Comparison of ENCODE assay signal across 24 cellular contexts in the genomic region with DNA sequence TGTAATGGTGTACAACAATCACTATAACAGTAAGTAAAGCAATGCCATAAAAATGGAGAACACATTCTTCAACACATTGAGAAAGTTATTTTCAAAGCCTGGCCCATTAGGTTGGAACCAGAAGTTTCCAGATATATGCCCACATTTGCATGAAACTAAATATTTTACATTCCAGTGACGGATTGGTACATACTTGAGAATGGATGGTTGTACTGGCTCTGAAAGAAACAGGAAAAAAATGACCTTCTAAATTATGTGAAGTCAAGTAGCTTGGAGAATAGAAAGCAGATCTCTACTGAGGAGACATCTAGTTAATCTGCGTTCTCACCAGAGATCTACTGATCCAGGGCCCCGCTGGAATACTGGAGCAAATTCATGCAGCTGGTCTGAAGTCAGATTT.
DNase-seq lines count a peak whose midpoint lies in the region; FAIRE-seq and TF ChIP-seq lines count a peak whose summit lies in the region.
"Had no signal": no experiment of that assay in that cellular context is flagged by ENCODE, and none has a peak within 500 bp of the region (broad histone marks: within the 10 kb centered on the region; RNA-seq: fewer than 3 reads in every experiment).

No MANE protein-coding gene starts in this region.

- H3K9me3 Mint-ChIP-seq in astrocyte (ENCODE audit: unreplicated experiment), result peaks cover 2% of the 10 kb centered on the region
- H3K9me3 Mint-ChIP-seq: dendritic cell treated with granulocyte-macrophage colony-stimulating factor and Interleukin-4, amounts not matched to agents 40 ng/mL and 50 ng/mL, for 4 days; GM23338; stimulated activated naive CD8-positive, alpha-beta T cell treated with anti-CD3 and anti-CD28 coated beads, Interleukin-15, amount 100 ng/mL, for 72 hours had no signal

- H3K27ac Mint-ChIP-seq in astrocyte (ENCODE audit: unreplicated experiment), result no peak overlapping the region
- H3K27ac Mint-ChIP-seq: dendritic cell treated with granulocyte-macrophage colony-stimulating factor and Interleukin-4, amounts not matched to agents 40 ng/mL and 50 ng/mL, for 4 days; GM23338; IgD-negative memory B cell; stimulated activated naive CD8-positive, alpha-beta T cell treated with anti-CD3 and anti-CD28 coated beads, Interleukin-15, amount 100 ng/mL, for 72 hours; WTC11 had no signal

- H3K27ac ChIP-seq in astrocyte (ENCODE audit: low read depth, low read length) (no peak overlapping the region), osteoblast (ENCODE audit: low read depth, low read length) (peak overlapping the region; percentile 22)
- H3K27ac ChIP-seq: gastrocnemius medialis, RWPE1, tibial artery had no signal

- H4K20me1 ChIP-seq in astrocyte (ENCODE audit: insufficient read depth, low read length) (no peaks in the 10 kb centered on the region), osteoblast (ENCODE audit: insufficient read depth, low read length) (no peaks in the 10 kb centered on the region)

- no peak overlapping the region for H3K4me3 ChIP-seq in AG10803 (ENCODE audit: low read length)
- H3K4me3 ChIP-seq in astrocyte (ENCODE audit: insufficient read depth, low read depth, low read length), result no peak overlapping the region
- no peak overlapping the region for H3K4me3 ChIP-seq in fibroblast of villous mesenchyme (ENCODE audit: low read depth, low read length)
- H3K4me3 ChIP-seq in osteoblast (ENCODE audit: insufficient read depth, low read length), result no peak overlapping the region
- H3K4me3 ChIP-seq: gastrocnemius medialis, GM23338, MG63, tibial artery had no signal

- TF ChIP-seq CTCF in AG10803 (conservative IDR thresholded peaks at IDR 0.05; ENCODE audit: low read length), result no peak
- no peak for TF ChIP-seq CTCF in astrocyte (IDR thresholded peaks at IDR 0.05; ENCODE audit: insufficient read depth, low read depth, low read length)
- TF ChIP-seq CTCF in fibroblast of villous mesenchyme (IDR thresholded peaks at IDR 0.05; ENCODE audit: insufficient read depth, low read depth, low read length), result no peak
- no peak for TF ChIP-seq CTCF in osteoblast (IDR thresholded peaks at IDR 0.05; ENCODE audit: extremely low read depth, low read depth, low read length)

- no peak overlapping the region for H3K4me2 ChIP-seq in astrocyte (ENCODE audit: low read length)
- no peak overlapping the region for H3K4me2 ChIP-seq in osteoblast (ENCODE audit: insufficient read depth, low read length)
- H3K4me2 ChIP-seq: GM23338 had no signal

- no peak overlapping the region for H2AFZ ChIP-seq in astrocyte (ENCODE audit: low read depth, low read length)
- peak overlapping the region; percentile 2 for H2AFZ ChIP-seq in osteoblast (ENCODE audit: low read length)
- H2AFZ ChIP-seq: GM23338 had no signal

- H3K79me2 ChIP-seq in astrocyte (ENCODE audit: insufficient read depth, low read length) (no peaks in the 10 kb centered on the region), osteoblast (ENCODE audit: insufficient read depth, low read length) (no peaks in the 10 kb centered on the region)

- H3K9ac ChIP-seq in astrocyte (ENCODE audit: low read length), result no peak overlapping the region

- H3K36me3 Mint-ChIP-seq in astrocyte (ENCODE audit: low read depth, unreplicated experiment), result no peaks in the 10 kb centered on the region
- H3K36me3 Mint-ChIP-seq: IgD-negative memory B cell, WTC11 had no signal

- peak; percentile 55 for FAIRE-seq in astrocyte (lab: Jason Lieb, UNC)
- FAIRE-seq: bronchial epithelial cell had no signal

- H3K4me3 Mint-ChIP-seq in astrocyte (ENCODE audit: unreplicated experiment), result no peak overlapping the region
- H3K4me3 Mint-ChIP-seq: dendritic cell treated with granulocyte-macrophage colony-stimulating factor and Interleukin-4, amounts not matched to agents 40 ng/mL and 50 ng/mL, for 4 days; GM23338; IgD-negative memory B cell; stimulated activated naive CD8-positive, alpha-beta T cell treated with anti-CD3 and anti-CD28 coated beads, Interleukin-15, amount 100 ng/mL, for 72 hours; WTC11 had no signal

- no peaks in the 10 kb centered on the region for H3K36me3 ChIP-seq in astrocyte (ENCODE audit: insufficient read depth, low read length)
- no peaks in the 10 kb centered on the region for H3K36me3 ChIP-seq in osteoblast (ENCODE audit: insufficient read depth, low read length)
- H3K36me3 ChIP-seq: gastrocnemius medialis, MG63, tibial artery had no signal

- H3K9me3 ChIP-seq in astrocyte (ENCODE audit: insufficient read depth, low read depth, low read length), result no peaks in the 10 kb centered on the region
- no peaks in the 10 kb centered on the region for H3K9me3 ChIP-seq in osteoblast (ENCODE audit: low read depth, low read length)
- H3K9me3 ChIP-seq: gastrocnemius medialis, tibial artery had no signal

- peak; percentile 80 for DNase-seq in AG10803 (ENCODE audit: low read depth)
- DNase-seq in astrocyte (ENCODE audit: low read depth), result peak; percentile 31
- peak; percentile 39 for DNase-seq in fibroblast of villous mesenchyme (ENCODE audit: low read depth)
- no peak for DNase-seq in osteoblast (ENCODE audit: insufficient read length, low spot score, missing footprints)
- DNase-seq in OCI-M1 (lab: John Stamatoyannopoulos, UW), result no peak
- no peak for DNase-seq in HuH-7.5 (ENCODE audit: low spot score)
- no peak for DNase-seq in COLO829 (ENCODE audit: low spot score)
- no peak for DNase-seq in OCI-M2 (lab: John Stamatoyannopoulos, UW; ENCODE audit: unreplicated experiment)
- DNase-seq: activated CD4-positive, alpha-beta T cell treated with anti-CD3 and anti-CD28 coated beads, Interleukin-2, amount 50 U/mL, for 48 hours; gastrocnemius medialis; mammary epithelial cell; MG63; NCI-H1417 treated with DMSO at 0.1 percent for 48 hours; NCI-H524; occipital lobe; stimulated activated naive CD8-positive, alpha-beta T cell treated with anti-CD3 and anti-CD28 coated beads, Interleukin-15, amount 100 ng/mL, for 72 hours; T1000; tibial artery had no signal

- H3K4me1 ChIP-seq in astrocyte (ENCODE audit: insufficient read depth, low read length) (no peaks in the 10 kb centered on the region), osteoblast (ENCODE audit: insufficient read depth, low read length) (peaks cover 12% of the 10 kb centered on the region)
- H3K4me1 ChIP-seq: gastrocnemius medialis had no signal

- H3K27me3 ChIP-seq in astrocyte (ENCODE audit: insufficient read depth, low read length), result no peaks in the 10 kb centered on the region
- no peaks in the 10 kb centered on the region for H3K27me3 ChIP-seq in osteoblast (ENCODE audit: insufficient read depth, low read length)
- H3K27me3 ChIP-seq: gastrocnemius medialis, MG63, tibial artery had no signal

- H3K4me1 Mint-ChIP-seq in astrocyte (ENCODE audit: low read depth, unreplicated experiment), result peaks cover 8% of the 10 kb centered on the region
- H3K4me1 Mint-ChIP-seq: GM23338; IgD-negative memory B cell; stimulated activated naive CD8-positive, alpha-beta T cell treated with anti-CD3 and anti-CD28 coated beads, Interleukin-15, amount 100 ng/mL, for 72 hours; WTC11 had no signal

- no peaks in the 10 kb centered on the region for H3K27me3 Mint-ChIP-seq in astrocyte (ENCODE audit: low read depth, unreplicated experiment)
- H3K27me3 Mint-ChIP-seq: dendritic cell treated with granulocyte-macrophage colony-stimulating factor and Interleukin-4, amounts not matched to agents 40 ng/mL and 50 ng/mL, for 4 days; IgD-negative memory B cell; stimulated activated naive CD8-positive, alpha-beta T cell treated with anti-CD3 and anti-CD28 coated beads, Interleukin-15, amount 100 ng/mL, for 72 hours had no signal

Comparison
In these comparisons a context has a peak if more than half of its experiments do, and no peak if none do; other contexts are left out.
1. DNase-seq: peak in AG10803 (single experiment), astrocyte (single experiment) and fibroblast of villous mesenchyme (single experiment); none in osteoblast (single experiment), OCI-M1 (single experiment), HuH-7.5 (single experiment), COLO829 (single experiment) and OCI-M2 (single experiment).